2 cellular contexts compared by ENCODE assay signal in the genomic region with DNA sequence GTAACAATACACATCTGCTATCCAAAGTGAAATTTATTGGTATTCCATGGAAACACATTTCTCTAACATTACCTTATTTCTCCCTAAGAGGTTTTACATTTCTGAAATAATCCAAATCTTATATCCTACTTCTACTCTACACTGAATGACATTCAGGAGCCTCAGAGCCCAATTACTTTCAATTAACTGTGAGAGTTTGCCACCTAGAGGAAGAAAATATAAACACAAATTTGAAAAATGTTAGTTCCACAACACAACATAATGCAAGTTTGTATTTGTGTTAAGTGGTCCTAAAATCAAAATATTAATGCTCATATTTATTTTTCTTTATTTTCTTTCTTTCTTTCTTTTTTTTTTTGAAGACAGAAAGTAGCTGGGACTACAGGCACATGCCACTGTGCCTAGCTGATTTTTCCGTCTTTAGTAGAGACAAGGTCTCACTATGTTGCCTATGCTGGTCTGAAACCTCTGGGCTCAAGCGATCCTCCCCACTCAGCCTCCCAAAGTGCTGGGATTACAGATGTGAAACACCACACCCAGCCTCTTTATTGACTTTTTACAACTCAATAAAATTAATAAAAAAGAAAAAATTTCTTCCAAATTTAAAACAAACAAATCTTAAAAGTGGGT.
A peak's percentile ranks its signal among the peaks of the same experiment; 100 is the strongest.
TF ChIP-seq lines count a peak whose summit lies in the region.

No MANE protein-coding gene starts in this region.

TF ChIP-seq in K562, 482 proteins besides CTCF, POLR2A, EP300 and RAD21:
- TF ChIP-seq, protein P1, sequence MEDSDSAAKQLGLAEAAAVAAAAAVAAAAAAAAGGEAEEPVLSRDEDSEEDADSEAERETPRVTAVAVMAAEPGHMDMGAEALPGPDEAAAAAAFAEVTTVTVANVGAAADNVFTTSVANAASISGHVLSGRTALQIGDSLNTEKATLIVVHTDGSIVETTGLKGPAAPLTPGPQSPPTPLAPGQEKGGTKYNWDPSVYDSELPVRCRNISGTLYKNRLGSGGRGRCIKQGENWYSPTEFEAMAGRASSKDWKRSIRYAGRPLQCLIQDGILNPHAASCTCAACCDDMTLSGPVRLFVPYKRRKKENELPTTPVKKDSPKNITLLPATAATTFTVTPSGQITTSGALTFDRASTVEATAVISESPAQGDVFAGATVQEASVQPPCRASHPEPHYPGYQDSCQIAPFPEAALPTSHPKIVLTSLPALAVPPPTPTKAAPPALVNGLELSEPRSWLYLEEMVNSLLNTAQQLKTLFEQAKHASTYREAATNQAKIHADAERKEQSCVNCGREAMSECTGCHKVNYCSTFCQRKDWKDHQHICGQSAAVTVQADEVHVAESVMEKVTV (CRISPR knock-in tag; IDR thresholded peaks at IDR 0.05) = peak; percentile 31; the same call in 1 of the 2 replicates
- no peak for TF ChIP-seq DDX20 (tag; IDR thresholded peaks at IDR 0.05; ENCODE audit: low read depth)

TF ChIP-seq in HepG2, 621 proteins besides CTCF, POLR2A, EP300 and RAD21:
- TF ChIP-seq ZNF431 (CRISPR knock-in tag; IDR thresholded peaks at IDR 0.05; ENCODE audit: borderline replicate concordance, low read depth) (no peak), STAG1 (CRISPR knock-in tag; IDR thresholded peaks at IDR 0.05) (peak; percentile 59), TAF15 (IDR thresholded peaks at IDR 0.05; ENCODE audit: low read depth, low read length, poor library complexity, severe bottlenecking) (no peak), ZNF816 (CRISPR knock-in tag; IDR thresholded peaks at IDR 0.05; ENCODE audit: borderline replicate concordance) (no peak), ZNF10 (CRISPR knock-in tag; IDR thresholded peaks at IDR 0.05; ENCODE audit: borderline replicate concordance, low read depth) (no peak), SMC3 (IDR thresholded peaks at IDR 0.05; ENCODE audit: low read length) (peak; percentile 38; the same call in 1 of the 2 replicates), MIXL1 (CRISPR knock-in tag; IDR thresholded peaks at IDR 0.05) (peak; percentile 76; the same call in 1 of the 2 replicates)
- TF ChIP-seq, protein P2, sequence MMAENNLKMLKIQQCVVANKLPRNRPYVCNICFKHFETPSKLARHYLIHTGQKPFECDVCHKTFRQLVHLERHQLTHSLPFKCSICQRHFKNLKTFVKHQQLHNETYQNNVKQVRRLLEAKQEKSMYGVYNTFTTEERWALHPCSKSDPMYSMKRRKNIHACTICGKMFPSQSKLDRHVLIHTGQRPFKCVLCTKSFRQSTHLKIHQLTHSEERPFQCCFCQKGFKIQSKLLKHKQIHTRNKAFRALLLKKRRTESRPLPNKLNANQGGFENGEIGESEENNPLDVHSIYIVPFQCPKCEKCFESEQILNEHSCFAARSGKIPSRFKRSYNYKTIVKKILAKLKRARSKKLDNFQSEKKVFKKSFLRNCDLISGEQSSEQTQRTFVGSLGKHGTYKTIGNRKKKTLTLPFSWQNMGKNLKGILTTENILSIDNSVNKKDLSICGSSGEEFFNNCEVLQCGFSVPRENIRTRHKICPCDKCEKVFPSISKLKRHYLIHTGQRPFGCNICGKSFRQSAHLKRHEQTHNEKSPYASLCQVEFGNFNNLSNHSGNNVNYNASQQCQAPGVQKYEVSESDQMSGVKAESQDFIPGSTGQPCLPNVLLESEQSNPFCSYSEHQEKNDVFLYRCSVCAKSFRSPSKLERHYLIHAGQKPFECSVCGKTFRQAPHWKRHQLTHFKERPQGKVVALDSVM (CRISPR knock-in tag; IDR thresholded peaks at IDR 0.05) = peak; percentile 22; the same call in 1 of the 2 replicates
